1 cellular context compared by ENCODE assay signal in the genomic region with DNA sequence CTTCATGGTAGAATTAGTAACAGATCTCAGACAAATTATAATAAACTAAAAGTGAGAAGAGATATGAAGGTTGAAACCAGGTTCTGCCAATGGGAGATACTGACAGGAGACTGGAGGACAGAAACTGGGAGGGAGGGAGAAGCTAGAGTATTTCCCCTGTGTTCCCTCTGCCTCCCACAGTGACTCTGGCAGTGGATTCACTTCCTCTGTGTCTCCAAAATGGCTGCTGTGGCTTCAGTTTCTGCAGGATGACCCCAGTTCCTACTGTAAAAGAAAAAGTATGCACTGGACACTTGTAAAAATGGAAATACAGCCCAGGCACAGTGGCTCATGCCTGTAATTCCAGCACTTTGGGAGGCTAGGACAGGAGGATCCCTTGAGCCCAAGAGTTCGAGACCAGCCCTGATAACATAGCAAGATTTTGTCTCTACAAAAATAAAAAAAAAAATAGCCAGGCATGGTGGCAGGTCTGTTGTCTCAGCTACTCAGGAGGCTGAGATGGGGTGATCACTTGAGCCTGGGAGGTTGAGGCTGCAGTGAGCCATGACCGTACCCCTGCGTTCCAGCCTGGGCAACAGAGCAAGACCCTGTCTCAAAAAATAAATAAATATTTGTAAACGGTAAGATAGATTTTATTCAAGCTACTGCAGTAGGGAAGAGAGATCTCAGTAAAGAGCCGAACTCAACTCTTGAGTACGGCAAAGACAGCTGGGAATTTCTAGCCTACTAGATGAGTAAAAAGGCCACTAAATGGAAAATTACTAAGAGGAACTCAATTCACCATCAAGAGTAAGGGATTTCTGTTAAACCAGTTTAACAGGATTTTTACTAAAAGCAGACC.
TF ChIP-seq lines count a peak whose summit lies in the region.

No MANE protein-coding gene starts in this region.

TF ChIP-seq in GM23338, 12 proteins besides CTCF, POLR2A, EP300 and RAD21:
- TF ChIP-seq, protein P1, sequence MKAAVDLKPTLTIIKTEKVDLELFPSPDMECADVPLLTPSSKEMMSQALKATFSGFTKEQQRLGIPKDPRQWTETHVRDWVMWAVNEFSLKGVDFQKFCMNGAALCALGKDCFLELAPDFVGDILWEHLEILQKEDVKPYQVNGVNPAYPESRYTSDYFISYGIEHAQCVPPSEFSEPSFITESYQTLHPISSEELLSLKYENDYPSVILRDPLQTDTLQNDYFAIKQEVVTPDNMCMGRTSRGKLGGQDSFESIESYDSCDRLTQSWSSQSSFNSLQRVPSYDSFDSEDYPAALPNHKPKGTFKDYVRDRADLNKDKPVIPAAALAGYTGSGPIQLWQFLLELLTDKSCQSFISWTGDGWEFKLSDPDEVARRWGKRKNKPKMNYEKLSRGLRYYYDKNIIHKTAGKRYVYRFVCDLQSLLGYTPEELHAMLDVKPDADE (IDR thresholded peaks at IDR 0.05), result no peak
- TF ChIP-seq EZH2 (IDR thresholded peaks at IDR 0.05; ENCODE audit: low read depth, unreplicated experiment) (no peak), NANOG (IDR thresholded peaks at IDR 0.05; ENCODE audit: borderline replicate concordance) (no peak), EZH2phosphoT487 (IDR thresholded peaks at IDR 0.05; ENCODE audit: unreplicated experiment) (no peak), JUNB (IDR thresholded peaks at IDR 0.05; ENCODE audit: unreplicated experiment) (no peak), STAT1 (IDR thresholded peaks at IDR 0.05; ENCODE audit: unreplicated experiment) (no peak), ZNF114 (CRISPR knock-in tag; IDR thresholded peaks at IDR 0.05) (no peak), ZNF331 (CRISPR knock-in tag; IDR thresholded peaks at IDR 0.05; ENCODE audit: low read depth) (no peak)
- TF ChIP-seq, protein P2, sequence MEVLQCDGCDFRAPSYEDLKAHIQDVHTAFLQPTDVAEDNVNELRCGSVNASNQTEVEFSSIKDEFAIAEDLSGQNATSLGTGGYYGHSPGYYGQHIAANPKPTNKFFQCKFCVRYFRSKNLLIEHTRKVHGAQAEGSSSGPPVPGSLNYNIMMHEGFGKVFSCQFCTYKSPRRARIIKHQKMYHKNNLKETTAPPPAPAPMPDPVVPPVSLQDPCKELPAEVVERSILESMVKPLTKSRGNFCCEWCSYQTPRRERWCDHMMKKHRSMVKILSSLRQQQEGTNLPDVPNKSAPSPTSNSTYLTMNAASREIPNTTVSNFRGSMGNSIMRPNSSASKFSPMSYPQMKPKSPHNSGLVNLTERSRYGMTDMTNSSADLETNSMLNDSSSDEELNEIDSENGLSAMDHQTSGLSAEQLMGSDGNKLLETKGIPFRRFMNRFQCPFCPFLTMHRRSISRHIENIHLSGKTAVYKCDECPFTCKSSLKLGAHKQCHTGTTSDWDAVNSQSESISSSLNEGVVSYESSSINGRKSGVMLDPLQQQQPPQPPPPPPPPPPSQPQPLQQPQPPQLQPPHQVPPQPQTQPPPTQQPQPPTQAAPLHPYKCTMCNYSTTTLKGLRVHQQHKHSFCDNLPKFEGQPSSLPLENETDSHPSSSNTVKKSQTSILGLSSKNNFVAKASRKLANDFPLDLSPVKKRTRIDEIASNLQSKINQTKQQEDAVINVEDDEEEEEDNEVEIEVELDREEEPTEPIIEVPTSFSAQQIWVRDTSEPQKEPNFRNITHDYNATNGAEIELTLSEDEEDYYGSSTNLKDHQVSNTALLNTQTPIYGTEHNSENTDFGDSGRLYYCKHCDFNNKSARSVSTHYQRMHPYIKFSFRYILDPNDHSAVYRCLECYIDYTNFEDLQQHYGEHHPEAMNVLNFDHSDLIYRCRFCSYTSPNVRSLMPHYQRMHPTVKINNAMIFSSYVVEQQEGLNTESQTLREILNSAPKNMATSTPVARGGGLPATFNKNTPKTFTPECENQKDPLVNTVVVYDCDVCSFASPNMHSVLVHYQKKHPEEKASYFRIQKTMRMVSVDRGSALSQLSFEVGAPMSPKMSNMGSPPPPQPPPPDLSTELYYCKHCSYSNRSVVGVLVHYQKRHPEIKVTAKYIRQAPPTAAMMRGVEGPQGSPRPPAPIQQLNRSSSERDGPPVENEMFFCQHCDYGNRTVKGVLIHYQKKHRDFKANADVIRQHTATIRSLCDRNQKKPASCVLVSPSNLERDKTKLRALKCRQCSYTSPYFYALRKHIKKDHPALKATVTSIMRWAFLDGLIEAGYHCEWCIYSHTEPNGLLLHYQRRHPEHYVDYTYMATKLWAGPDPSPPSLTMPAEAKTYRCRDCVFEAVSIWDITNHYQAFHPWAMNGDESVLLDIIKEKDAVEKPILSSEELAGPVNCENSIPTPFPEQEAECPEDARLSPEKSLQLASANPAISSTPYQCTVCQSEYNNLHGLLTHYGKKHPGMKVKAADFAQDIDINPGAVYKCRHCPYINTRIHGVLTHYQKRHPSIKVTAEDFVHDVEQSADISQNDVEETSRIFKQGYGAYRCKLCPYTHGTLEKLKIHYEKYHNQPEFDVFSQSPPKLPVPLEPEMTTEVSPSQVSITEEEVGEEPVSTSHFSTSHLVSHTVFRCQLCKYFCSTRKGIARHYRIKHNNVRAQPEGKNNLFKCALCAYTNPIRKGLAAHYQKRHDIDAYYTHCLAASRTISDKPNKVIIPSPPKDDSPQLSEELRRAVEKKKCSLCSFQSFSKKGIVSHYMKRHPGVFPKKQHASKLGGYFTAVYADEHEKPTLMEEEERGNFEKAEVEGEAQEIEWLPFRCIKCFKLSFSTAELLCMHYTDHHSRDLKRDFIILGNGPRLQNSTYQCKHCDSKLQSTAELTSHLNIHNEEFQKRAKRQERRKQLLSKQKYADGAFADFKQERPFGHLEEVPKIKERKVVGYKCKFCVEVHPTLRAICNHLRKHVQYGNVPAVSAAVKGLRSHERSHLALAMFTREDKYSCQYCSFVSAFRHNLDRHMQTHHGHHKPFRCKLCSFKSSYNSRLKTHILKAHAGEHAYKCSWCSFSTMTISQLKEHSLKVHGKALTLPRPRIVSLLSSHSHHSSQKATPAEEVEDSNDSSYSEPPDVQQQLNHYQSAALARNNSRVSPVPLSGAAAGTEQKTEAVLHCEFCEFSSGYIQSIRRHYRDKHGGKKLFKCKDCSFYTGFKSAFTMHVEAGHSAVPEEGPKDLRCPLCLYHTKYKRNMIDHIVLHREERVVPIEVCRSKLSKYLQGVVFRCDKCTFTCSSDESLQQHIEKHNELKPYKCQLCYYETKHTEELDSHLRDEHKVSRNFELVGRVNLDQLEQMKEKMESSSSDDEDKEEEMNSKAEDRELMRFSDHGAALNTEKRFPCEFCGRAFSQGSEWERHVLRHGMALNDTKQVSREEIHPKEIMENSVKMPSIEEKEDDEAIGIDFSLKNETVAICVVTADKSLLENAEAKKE (CRISPR knock-in tag; IDR thresholded peaks at IDR 0.05), result no peak
